In the genomic region with DNA sequence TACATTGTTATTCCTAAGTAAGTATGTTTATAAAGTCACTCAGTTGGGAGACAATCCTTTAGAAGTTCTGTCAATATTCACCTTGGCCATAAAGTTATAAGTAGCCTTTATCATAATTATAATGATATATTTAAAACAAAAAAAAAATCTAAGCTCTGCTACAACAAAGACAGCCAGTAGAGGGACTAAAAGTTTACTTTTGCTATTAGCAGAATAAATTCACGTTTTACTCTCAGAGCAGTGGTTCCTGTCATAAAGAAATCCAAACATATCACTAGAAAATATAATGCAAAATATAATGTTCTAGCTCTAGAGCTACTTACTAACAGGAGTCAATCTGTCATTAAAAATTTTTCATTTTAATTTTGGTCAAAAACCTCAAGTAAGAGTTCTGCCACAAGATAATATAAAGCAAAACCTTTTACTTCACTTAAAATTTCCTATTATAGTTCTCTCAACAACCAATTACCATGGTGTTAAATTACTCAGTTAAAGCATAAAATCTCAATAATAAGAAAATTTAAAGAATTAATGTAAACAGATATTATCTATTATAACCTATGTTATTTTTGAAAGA, we compare ENCODE assay signal across 8 cellular contexts. TPM values are rescaled to one million over a fixed set of nuclear protein-coding genes. Genes with fewer than 3 reads are reported as not detected.
DNase-seq lines count a peak whose midpoint lies in the region; ATAC-seq, FAIRE-seq and TF ChIP-seq lines count a peak whose summit lies in the region.

No MANE protein-coding gene starts in this region.

- H3K27me3 Mint-ChIP-seq in CD8-positive, alpha-beta T cell (ENCODE audit: low read depth): no peaks in the 10 kb centered on the region
- no peaks in the 10 kb centered on the region for H3K27me3 Mint-ChIP-seq in naive B cell

- DNase-seq in CD8-positive, alpha-beta T cell: no peak
- DNase-seq in M059J (ENCODE audit: low read depth): peak; percentile 6
- peak; percentile 6 for DNase-seq in cerebellum (ENCODE audit: low spot score)
- DNase-seq in naive B cell: peak; percentile 27
- DNase-seq in GM19240 (ENCODE audit: insufficient read length, low spot score): no peak
- no peak for DNase-seq in GM12892 (ENCODE audit: insufficient read length)
- DNase-seq in stimulated activated CD4-positive, alpha-beta T cell treated with anti-CD3 and anti-CD28 coated beads, Interleukin-2, amount 100 ng/mL, for 48 hours: no peak

- no peak overlapping the region for H3K27ac ChIP-seq in CD8-positive, alpha-beta T cell (ENCODE audit: low read depth, low read length)

- peak; percentile 57 for ATAC-seq in CD8-positive, alpha-beta T cell
- ATAC-seq in naive B cell (ENCODE audit: low read depth in 2 of 2): peak; percentile 28 to 43
- ATAC-seq in GM18909 (IDR thresholded peaks at IDR 0.05; ENCODE audit: poor library complexity, unreplicated experiment): no peak

- intact Hi-C loops in CD8-positive, alpha-beta T cell (cut with DNase I, micrococcal nuclease): loop anchor here (1.0 to 5.0 kb wide), 3 partner anchors 16 to 412 kb away; a partner anchor contains a TSS

- CTCF ChIA-PET in CD8-positive, alpha-beta T cell (lab: Charles Lee): interaction anchor here (0.7 to 3.3 kb wide), 11 partner anchors 10 to 397 kb away, joined by 3 to 50 read pairs (median 4); no protein-coding TSS in a partner anchor

- H3K9me3 Mint-ChIP-seq in CD8-positive, alpha-beta T cell: no peaks in the 10 kb centered on the region
- H3K9me3 Mint-ChIP-seq in naive B cell: no peaks in the 10 kb centered on the region

- peak; percentile 87 for TF ChIP-seq CTCF in CD8-positive, alpha-beta T cell (IDR thresholded peaks at IDR 0.05)

- peaks cover 2% of the 10 kb centered on the region for H3K36me3 ChIP-seq in CD8-positive, alpha-beta T cell (ENCODE audit: insufficient read depth, low read length)

- H3K36me3 Mint-ChIP-seq in CD8-positive, alpha-beta T cell: peaks cover 6% of the 10 kb centered on the region
- no peaks in the 10 kb centered on the region for H3K36me3 Mint-ChIP-seq in naive B cell

- H3K9me3 ChIP-seq in CD8-positive, alpha-beta T cell (ENCODE audit: low read length): no peaks in the 10 kb centered on the region

- no peak for FAIRE-seq in GM12892 (lab: Jason Lieb, UNC)

- no peak overlapping the region for H3K27ac Mint-ChIP-seq in CD8-positive, alpha-beta T cell
- no peak overlapping the region for H3K27ac Mint-ChIP-seq in naive B cell

- POLR2A ChIA-PET in CD8-positive, alpha-beta T cell (lab: Charles Lee): interaction anchor here (0.7 to 1.7 kb wide), 4 partner anchors 18 to 370 kb away, joined by 4 to 6 read pairs (median 5); a partner anchor contains a TSS

- H3K4me3 Mint-ChIP-seq in CD8-positive, alpha-beta T cell: no peak overlapping the region
- H3K4me3 Mint-ChIP-seq in naive B cell: no peak overlapping the region

- H3K27me3 ChIP-seq in CD8-positive, alpha-beta T cell (ENCODE audit: insufficient read depth, low read length): no peaks in the 10 kb centered on the region

- H3K4me3 ChIP-seq in CD8-positive, alpha-beta T cell (ENCODE audit: low read depth, low read length): no peak overlapping the region

- peaks cover 3% of the 10 kb centered on the region for H3K4me1 ChIP-seq in CD8-positive, alpha-beta T cell (ENCODE audit: insufficient read depth, low read length)

- TF ChIP-seq POLR2A in GM12892 (IDR thresholded peaks at IDR 0.05; ENCODE audit: low read depth, low read length): no peak

- H3K4me1 Mint-ChIP-seq in CD8-positive, alpha-beta T cell (ENCODE audit: low read depth): peaks cover 23% of the 10 kb centered on the region
- H3K4me1 Mint-ChIP-seq in naive B cell: peaks cover 4 to 6% (median 4%) of the 10 kb centered on the region in 3 donors

RNA-seq across cellular contexts. Expression of a gene that starts 17.7 kb away (rescaled TPM):
- total RNA-seq in CD8-positive, alpha-beta T cell: 10 to 100 TPM; 49.5 to 50.0 TPM
- 27.6 and 35.2 TPM in 2 replicates for total RNA-seq in M059J (2014; rRNA removed; shearing (Covaris generic))
- total RNA-seq in cerebellum: 50.3 TPM
- 10 to 100 TPM; 20.6 to 33.5 (median 26.7) TPM for polyA plus RNA-seq in naive B cell (ENCODE audit: low read depth in 6 of 6)
- polyA plus RNA-seq in GM12892 (2012; ENCODE audit: missing spikeins): 31.6 TPM

Comparison
In these comparisons a context has a peak if more than half of its experiments do, and no peak if none do; other contexts are left out.
1. DNase-seq: peak in M059J (single experiment), cerebellum (single experiment) and naive B cell (single experiment); none in CD8-positive, alpha-beta T cell (0 of 7), GM19240 (single experiment), GM12892 (single experiment) and stimulated activated CD4-positive, alpha-beta T cell treated with anti-CD3 and anti-CD28 coated beads, Interleukin-2, amount 100 ng/mL, for 48 hours (0 of 2).